In genomic region chr2:104378853-104379374, GRCh38 we compare ENCODE assay signal across 8 cellular contexts.
DNase-seq lines count a peak whose midpoint lies in the region; ATAC-seq and TF ChIP-seq lines count a peak whose summit lies in the region.

No MANE protein-coding gene starts in this region.

- peak overlapping the region; percentile 76 to 80 for H3K4me3 Mint-ChIP-seq in activated T-cell treated with anti-CD3 and anti-CD28 coated beads, Interleukin-2, amount 50 U/mL, for 72 hours

- H3K27ac Mint-ChIP-seq in activated T-cell treated with anti-CD3 and anti-CD28 coated beads, Interleukin-2, amount 50 U/mL, for 72 hours = peak overlapping the region; percentile 73

- intact Hi-C loops in sciatic nerve (cut with DNase I) = no loop called here

- peaks cover 0 to 4% of the 10 kb centered on the region in 2 donors for H3K9me3 Mint-ChIP-seq in activated T-cell treated with anti-CD3 and anti-CD28 coated beads, Interleukin-2, amount 50 U/mL, for 72 hours

- DNase-seq in DMS53 treated with DMSO at 0.1 percent for 48 hours (lab: John Stamatoyannopoulos, UW; ENCODE audit: unreplicated experiment) (peak; percentile 16), NCI-H1436 treated with DMSO at 0.1 percent for 48 hours (lab: John Stamatoyannopoulos, UW) (peak; percentile 50), iPS DF 19.7 (ENCODE audit: low read depth, low spot score) (peak; percentile 38), sciatic nerve (ENCODE audit: low spot score) (no peak), NCI-H2171 (lab: John Stamatoyannopoulos, UW) (no peak), foreskin fibroblast (no peak)
- DNase-seq in activated T-cell treated with anti-CD3 and anti-CD28 coated beads, Interleukin-2, amount 50 U/mL, for 72 hours = peak in 1 of 2 donors; percentile 4

- TF ChIP-seq CTCF in foreskin fibroblast (IDR thresholded peaks at IDR 0.05; ENCODE audit: low read depth, low read length) = no peak

- peaks cover 14% of the 10 kb centered on the region for H3K4me1 Mint-ChIP-seq in activated T-cell treated with anti-CD3 and anti-CD28 coated beads, Interleukin-2, amount 50 U/mL, for 72 hours (ENCODE audit: low read depth)

- H3K36me3 Mint-ChIP-seq in activated T-cell treated with anti-CD3 and anti-CD28 coated beads, Interleukin-2, amount 50 U/mL, for 72 hours (ENCODE audit: insufficient read depth in 2 of 2) = peaks cover 0 to 2% of the 10 kb centered on the region in 2 donors

- H3K27me3 Mint-ChIP-seq in activated T-cell treated with anti-CD3 and anti-CD28 coated beads, Interleukin-2, amount 50 U/mL, for 72 hours (ENCODE audit: low read depth) = no peaks in the 10 kb centered on the region

- peak; percentile 69 for ATAC-seq in GM21526 (IDR thresholded peaks at IDR 0.05; ENCODE audit: low FRiP score, unreplicated experiment)
- peak; percentile 39 to 58 for ATAC-seq in activated T-cell treated with anti-CD3 and anti-CD28 coated beads, Interleukin-2, amount 50 U/mL, for 72 hours (replicated peaks in 1 of 2)
- peak; percentile 82 for ATAC-seq in sciatic nerve

- peak overlapping the region in 1 of 2 donors; percentile 35 for H3K4me3 ChIP-seq in foreskin fibroblast (ENCODE audit: low read depth in 1 of 2, low read length in 2 of 2)

Comparison
In these comparisons a context has a peak if more than half of its experiments do, and no peak if none do; other contexts are left out.
1. DNase-seq: peak in DMS53 treated with DMSO at 0.1 percent for 48 hours (single experiment), NCI-H1436 treated with DMSO at 0.1 percent for 48 hours (single experiment) and iPS DF 19.7 (single experiment); none in sciatic nerve (single experiment), NCI-H2171 (single experiment) and foreskin fibroblast (0 of 2).
2. Peak in every context shown above with its lines, with median percentiles within 50 percentile points of each other: ATAC-seq.